Comparison of ENCODE assay signal across 8 cellular contexts in the genomic region with DNA sequence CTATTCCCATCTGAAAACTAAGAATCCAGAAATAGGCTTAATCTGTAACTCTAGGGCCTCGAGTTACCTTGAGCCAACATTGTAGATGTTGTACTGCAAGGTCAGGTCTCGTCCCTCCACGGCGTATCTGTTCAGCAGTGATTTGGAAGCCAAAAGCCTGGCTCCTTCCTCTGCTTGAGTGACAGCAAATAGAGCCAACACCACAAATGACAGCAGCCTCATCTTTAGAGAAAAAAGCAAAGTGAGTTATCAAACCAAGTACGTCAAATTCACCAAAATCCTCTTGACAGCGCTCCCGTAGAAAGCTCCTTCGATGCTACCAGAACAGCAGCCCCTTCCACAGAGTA. TPM values are rescaled to one million over a fixed set of nuclear protein-coding genes. Genes with fewer than 3 reads are reported as not detected.
DNase-seq lines count a peak whose midpoint lies in the region; ATAC-seq and TF ChIP-seq lines count a peak whose summit lies in the region.

No MANE protein-coding gene starts in this region.

- WGBS in lung, 2 donors = 41 to 70% methylated on average over 8 of the region's 8 CpGs

- peaks cover 15% of the 10 kb centered on the region for H3K36me3 Mint-ChIP-seq in activated naive CD4-positive, alpha-beta T cell treated with anti-CD3 and anti-CD28 coated beads, Interleukin-2, amount 50 U/mL, for 24 hours
- H3K36me3 Mint-ChIP-seq in type B pancreatic cell = peaks cover 23% of the 10 kb centered on the region

- H3K4me3 Mint-ChIP-seq in activated naive CD4-positive, alpha-beta T cell treated with anti-CD3 and anti-CD28 coated beads, Interleukin-2, amount 50 U/mL, for 24 hours = peak overlapping the region; percentile 94
- H3K4me3 Mint-ChIP-seq in type B pancreatic cell = peak overlapping the region; percentile 99

- H3K36me3 ChIP-seq in lung (ENCODE audit: control insufficient read depth in 2 of 2, insufficient read depth in 2 of 2, low read length in 2 of 2) = peaks cover 7 to 9% of the 10 kb centered on the region in 2 donors

- DNase-seq in activated naive CD4-positive, alpha-beta T cell (lab: John Stamatoyannopoulos, UW) = no peak
- no peak for DNase-seq in astrocyte of the spinal cord (ENCODE audit: low read depth, low spot score)
- no peak for DNase-seq in lung (ENCODE audit: low spot score)
- DNase-seq in type B pancreatic cell (ENCODE audit: extremely low spot score, unreplicated experiment) = no peak
- no peak for DNase-seq in C1 segment of cervical spinal cord (lab: John Stamatoyannopoulos, UW)

- H3K9me3 ChIP-seq in lung (ENCODE audit: control insufficient read depth in 2 of 2, insufficient read depth in 1 of 2, low read length in 1 of 2) = no peaks in the 10 kb centered on the region

- no peak for TF ChIP-seq CTCF in astrocyte of the spinal cord (IDR thresholded peaks at IDR 0.05; ENCODE audit: low read depth, low read length)
- no peak for TF ChIP-seq CTCF in lung (IDR thresholded peaks at IDR 0.05; ENCODE audit: control extremely low read depth, extremely low read depth)
- no peak for TF ChIP-seq CTCF in type B pancreatic cell (conservative IDR thresholded peaks at IDR 0.05)

- in situ Hi-C loops in astrocyte of the spinal cord (cut with HindIII; ENCODE audit: low sequenced_read_pairs) = no loop called here

- H3K9me3 Mint-ChIP-seq in activated naive CD4-positive, alpha-beta T cell treated with anti-CD3 and anti-CD28 coated beads, Interleukin-2, amount 50 U/mL, for 24 hours = no peaks in the 10 kb centered on the region
- H3K9me3 Mint-ChIP-seq in type B pancreatic cell = no peaks in the 10 kb centered on the region

- peaks cover 0 to 3% of the 10 kb centered on the region in 2 donors for H3K4me1 ChIP-seq in lung (ENCODE audit: control insufficient read depth in 2 of 2, insufficient read depth in 2 of 2, low read length in 2 of 2)

- no peaks in the 10 kb centered on the region for H3K27me3 Mint-ChIP-seq in activated naive CD4-positive, alpha-beta T cell treated with anti-CD3 and anti-CD28 coated beads, Interleukin-2, amount 50 U/mL, for 24 hours
- H3K27me3 Mint-ChIP-seq in type B pancreatic cell = no peaks in the 10 kb centered on the region

- H3K27ac Mint-ChIP-seq in activated naive CD4-positive, alpha-beta T cell treated with anti-CD3 and anti-CD28 coated beads, Interleukin-2, amount 50 U/mL, for 24 hours = peak overlapping the region; percentile 19
- peak overlapping the region; percentile 89 for H3K27ac Mint-ChIP-seq in type B pancreatic cell

- H3K4me1 Mint-ChIP-seq in activated naive CD4-positive, alpha-beta T cell treated with anti-CD3 and anti-CD28 coated beads, Interleukin-2, amount 50 U/mL, for 24 hours = peaks cover 36% of the 10 kb centered on the region
- H3K4me1 Mint-ChIP-seq in type B pancreatic cell (ENCODE audit: unreplicated experiment) = peaks cover 16% of the 10 kb centered on the region

- ATAC-seq in lung (ENCODE audit: insufficient read depth, low FRiP score) (no peak), HG03175 (IDR thresholded peaks at IDR 0.05; ENCODE audit: unreplicated experiment) (no peak), HG02938 (IDR thresholded peaks at IDR 0.05; ENCODE audit: unreplicated experiment) (no peak)

- H3K27me3 ChIP-seq in lung (ENCODE audit: control insufficient read depth, insufficient read depth) = no peaks in the 10 kb centered on the region

- H3K4me3 ChIP-seq in astrocyte of the spinal cord (ENCODE audit: low read depth, low read length) (peak overlapping the region; percentile 76), lung (peak overlapping the region; percentile 80)

- peak overlapping the region in 1 of 2 donors; percentile 87 for H3K27ac ChIP-seq in lung (ENCODE audit: low read depth in 1 of 2, low read length in 1 of 2)

RNA-seq across cellular contexts. Expression of gene SSR2, which starts 0.8 kb away (rescaled TPM):
- 100 to 1,000 TPM; 281 to 289 TPM for total RNA-seq in lung
- 100 to 1,000 TPM; 294 to 467 TPM for polyA plus RNA-seq in lung
- 223 and 248 TPM in 2 replicates for total RNA-seq in type B pancreatic cell (ENCODE audit: low replicate concordance)

RNA-seq across cellular contexts. Expression of gene UBQLN4, which starts 33.7 kb away (rescaled TPM):
- total RNA-seq in lung (10 to 100 TPM; 25.0 to 27.2 TPM), type B pancreatic cell (ENCODE audit: low replicate concordance) (40.3 and 54.5 TPM in 2 replicates)
- 10 to 100 TPM; 16.2 to 20.8 TPM for polyA plus RNA-seq in lung

RNA-seq across cellular contexts. Expression of gene LAMTOR2, which starts 34.7 kb away (rescaled TPM):
- total RNA-seq in lung = 10 to 100 TPM; 71.2 to 71.5 TPM
- polyA plus RNA-seq in lung = 100 to 1,000 TPM; 135 to 143 TPM
- 55.6 and 60.9 TPM in 2 replicates for total RNA-seq in type B pancreatic cell (ENCODE audit: low replicate concordance)

RNA-seq across cellular contexts. Expression of gene RAB25, which starts 41.0 kb away (rescaled TPM):
- 10 to 100 TPM; 62.7 to 75.2 TPM for total RNA-seq in lung
- 100 to 1,000 TPM in 1 of 2 donors, 10 to 100 TPM in 1; 99.2 to 156 TPM for polyA plus RNA-seq in lung
- total RNA-seq in type B pancreatic cell (ENCODE audit: low replicate concordance) = 97.9 and 294 TPM in 2 replicates

RNA-seq across cellular contexts. Expression of gene ARHGEF2, which starts 41.6 kb away (rescaled TPM):
- total RNA-seq in lung = 100 to 1,000 TPM; 148 to 289 TPM
- 10 to 100 TPM; 72.0 to 91.4 TPM for polyA plus RNA-seq in lung
- total RNA-seq in type B pancreatic cell (ENCODE audit: low replicate concordance) = 46.4 and 80.6 TPM in 2 replicates
